Comparison of ENCODE assay signal across 1 cellular context in genomic region chr6:158496700-158497099, GRCh38.
TF ChIP-seq lines count a peak whose summit lies in the region.

No MANE protein-coding gene starts in this region.

TF ChIP-seq in HCT116, 20 proteins besides CTCF, POLR2A, EP300 and RAD21:
- TF ChIP-seq, protein P1, sequence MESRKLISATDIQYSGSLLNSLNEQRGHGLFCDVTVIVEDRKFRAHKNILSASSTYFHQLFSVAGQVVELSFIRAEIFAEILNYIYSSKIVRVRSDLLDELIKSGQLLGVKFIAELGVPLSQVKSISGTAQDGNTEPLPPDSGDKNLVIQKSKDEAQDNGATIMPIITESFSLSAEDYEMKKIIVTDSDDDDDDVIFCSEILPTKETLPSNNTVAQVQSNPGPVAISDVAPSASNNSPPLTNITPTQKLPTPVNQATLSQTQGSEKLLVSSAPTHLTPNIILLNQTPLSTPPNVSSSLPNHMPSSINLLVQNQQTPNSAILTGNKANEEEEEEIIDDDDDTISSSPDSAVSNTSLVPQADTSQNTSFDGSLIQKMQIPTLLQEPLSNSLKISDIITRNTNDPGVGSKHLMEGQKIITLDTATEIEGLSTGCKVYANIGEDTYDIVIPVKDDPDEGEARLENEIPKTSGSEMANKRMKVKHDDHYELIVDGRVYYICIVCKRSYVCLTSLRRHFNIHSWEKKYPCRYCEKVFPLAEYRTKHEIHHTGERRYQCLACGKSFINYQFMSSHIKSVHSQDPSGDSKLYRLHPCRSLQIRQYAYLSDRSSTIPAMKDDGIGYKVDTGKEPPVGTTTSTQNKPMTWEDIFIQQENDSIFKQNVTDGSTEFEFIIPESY (IDR thresholded peaks at IDR 0.05; ENCODE audit: extremely low read depth, insufficient replicate concordance, low read length) = no peak
- TF ChIP-seq POLR2AphosphoS5 (IDR thresholded peaks at IDR 0.05; ENCODE audit: low read depth, low read length) (no peak), CEBPB (IDR thresholded peaks at IDR 0.05; ENCODE audit: low read depth) (no peak), JUND (IDR thresholded peaks at IDR 0.05) (no peak), MAX (IDR thresholded peaks at IDR 0.05) (no peak), CBX3 (IDR thresholded peaks at IDR 0.05; ENCODE audit: low read depth) (no peak), EGR1 (IDR thresholded peaks at IDR 0.05; ENCODE audit: low read depth) (no peak), YY1 (IDR thresholded peaks at IDR 0.05; ENCODE audit: extremely low read depth, insufficient replicate concordance, low read depth, low read length) (no peak), REST (IDR thresholded peaks at IDR 0.05; ENCODE audit: low read depth) (no peak), ELF1 (IDR thresholded peaks at IDR 0.05; ENCODE audit: borderline replicate concordance, low read depth) (no peak), SP1 (IDR thresholded peaks at IDR 0.05; ENCODE audit: low read depth) (no peak), EZH2phosphoT487 (IDR thresholded peaks at IDR 0.05; ENCODE audit: borderline replicate concordance) (no peak), SIN3A (IDR thresholded peaks at IDR 0.05; ENCODE audit: low read depth) (no peak)
TF ChIP-seq in HCT116: peak in this region for 0.
